ENCODE assay signal across 8 cellular contexts in the genomic region with DNA sequence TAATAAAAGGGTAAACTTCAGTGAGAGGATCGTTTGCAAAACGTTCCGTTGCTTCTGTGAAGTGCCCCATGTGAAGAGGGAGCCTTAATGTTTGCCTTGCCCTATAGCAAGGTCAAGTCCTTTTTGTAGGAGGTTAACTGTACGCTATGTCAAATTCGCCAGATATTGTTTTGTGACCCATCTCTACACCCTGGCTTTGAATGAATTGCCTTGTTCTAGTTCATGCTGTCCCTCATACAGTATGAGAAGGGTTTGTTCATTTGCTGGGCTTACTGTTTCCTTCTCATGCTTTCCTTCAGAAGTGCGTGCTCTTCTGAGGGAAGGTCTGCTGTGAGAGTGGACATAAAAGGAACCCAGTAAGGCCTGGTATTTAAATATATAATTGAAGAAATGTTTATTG. TPM values are rescaled to one million over a fixed set of nuclear protein-coding genes. Genes with fewer than 3 reads are reported as not detected.
A peak's percentile ranks its signal among the peaks of the same experiment; 100 is the strongest.
DNase-seq lines count a peak whose midpoint lies in the region; ATAC-seq, FAIRE-seq and TF ChIP-seq lines count a peak whose summit lies in the region.

No MANE protein-coding gene starts in this region.

- WGBS in esophagus squamous epithelium, 2 donors, result 44 to 49% methylated on average over 6 of the region's 6 CpGs

- POLR2A ChIA-PET in GM10248 (lab: Yijun Ruan, JAX), result no interaction called here

- H3K27ac ChIP-seq in RWPE2 (ENCODE audit: poor library complexity, severe bottlenecking) (no peak overlapping the region), esophagus squamous epithelium (peak overlapping the region in 3 of 4 donors; percentile 89 to 99 (median 96))

- no peak for ATAC-seq in RWPE2 (ENCODE audit: low read depth)

- H3K9me3 ChIP-seq in RWPE2 (ENCODE audit: severe bottlenecking) (no peaks in the 10 kb centered on the region), esophagus squamous epithelium (no peaks in the 10 kb centered on the region)

- peak overlapping the region; percentile 96 for H3K4me3 Mint-ChIP-seq in progenitor cell of endocrine pancreas (ENCODE audit: low read depth)

- no peak for DNase-seq in RWPE2 (ENCODE audit: low spot score)
- no peak for DNase-seq in esophagus squamous epithelium (lab: John Stamatoyannopoulos, UW)
- no peak for DNase-seq in progenitor cell of endocrine pancreas (ENCODE audit: low spot score, unreplicated experiment)
- DNase-seq in NCI-H2227 (lab: John Stamatoyannopoulos, UW; ENCODE audit: unreplicated experiment), result no peak
- no peak for DNase-seq in iPS-NIHi7 (ENCODE audit: extremely low spot score)
- no peak for DNase-seq in GM10248 (ENCODE audit: extremely low spot score)
- DNase-seq in urothelium cell line (ENCODE audit: low spot score), result no peak

- H3K4me1 ChIP-seq in RWPE2 (ENCODE audit: insufficient read depth, poor library complexity, severe bottlenecking) (peaks cover 10% of the 10 kb centered on the region), esophagus squamous epithelium (peaks cover 20 to 61% (median 35%) of the 10 kb centered on the region in 3 donors)

- no peaks in the 10 kb centered on the region for H3K9me3 Mint-ChIP-seq in progenitor cell of endocrine pancreas (ENCODE audit: low read depth)

- intact Hi-C loops in esophagus squamous epithelium (cut with DNase I), result no loop called here

- TF ChIP-seq POLR2A in esophagus squamous epithelium (IDR thresholded peaks at IDR 0.05), result no peak

- H3K27ac Mint-ChIP-seq in progenitor cell of endocrine pancreas, result peak overlapping the region; percentile 93

- peak overlapping the region; percentile 86 for H3K4me3 ChIP-seq in GM08714 (ENCODE audit: low read length)
- H3K4me3 ChIP-seq in RWPE2 (ENCODE audit: severe bottlenecking), result peak overlapping the region; percentile 96
- H3K4me3 ChIP-seq in esophagus squamous epithelium, result peak overlapping the region in 3 of 4 donors; percentile 68 to 89 (median 81)

- H3K36me3 ChIP-seq in RWPE2 (ENCODE audit: low read depth) (no peaks in the 10 kb centered on the region), esophagus squamous epithelium (no peaks in the 10 kb centered on the region)

- no peaks in the 10 kb centered on the region for H3K27me3 Mint-ChIP-seq in progenitor cell of endocrine pancreas

- H3K4me1 Mint-ChIP-seq in progenitor cell of endocrine pancreas (ENCODE audit: low read depth), result peaks cover 16% of the 10 kb centered on the region

- TF ChIP-seq CTCF in RWPE2 (IDR thresholded peaks at IDR 0.05; ENCODE audit: poor library complexity, severe bottlenecking) (no peak), esophagus squamous epithelium (IDR thresholded peaks at IDR 0.05) (no peak), progenitor cell of endocrine pancreas (IDR thresholded peaks at IDR 0.05; ENCODE audit: unreplicated experiment) (no peak), GM10248 (IDR thresholded peaks at IDR 0.05; ENCODE audit: control extremely low read depth, extremely low read depth, low read depth, missing control alignments) (no peak)

- FAIRE-seq in urothelium cell line (lab: Jason Lieb, UNC), result no peak

- no peaks in the 10 kb centered on the region for H3K36me3 Mint-ChIP-seq in progenitor cell of endocrine pancreas (ENCODE audit: insufficient read depth)

- H3K27me3 ChIP-seq in RWPE2 (ENCODE audit: insufficient read depth, poor library complexity, severe bottlenecking) (no peaks in the 10 kb centered on the region), esophagus squamous epithelium (no peaks in the 10 kb centered on the region)

- CTCF ChIA-PET in GM10248 (lab: Yijun Ruan, JAX), result interaction anchor here (1.2 to 5.4 kb wide), 3 partner anchors 11 to 51 kb away, joined by 4 to 29 read pairs (median 6); no protein-coding TSS in a partner anchor

RNA-seq across cellular contexts. Expression of a gene that starts 1.6 kb away (rescaled TPM):
- total RNA-seq in esophagus squamous epithelium, result 10 to 100 TPM; 14.0 to 38.9 (median 18.4) TPM
- 19.1 and 22.0 TPM in 2 replicates for total RNA-seq in progenitor cell of endocrine pancreas

RNA-seq across cellular contexts. Expression of a gene that starts 23.1 kb away (rescaled TPM):
- total RNA-seq in esophagus squamous epithelium (10 to 100 TPM in 3 of 4 donors, 1 to 10 TPM in 1; 7.6 to 16.6 (median 12.7) TPM), progenitor cell of endocrine pancreas (18.2 and 19.2 TPM in 2 replicates)
